In the genomic region with DNA sequence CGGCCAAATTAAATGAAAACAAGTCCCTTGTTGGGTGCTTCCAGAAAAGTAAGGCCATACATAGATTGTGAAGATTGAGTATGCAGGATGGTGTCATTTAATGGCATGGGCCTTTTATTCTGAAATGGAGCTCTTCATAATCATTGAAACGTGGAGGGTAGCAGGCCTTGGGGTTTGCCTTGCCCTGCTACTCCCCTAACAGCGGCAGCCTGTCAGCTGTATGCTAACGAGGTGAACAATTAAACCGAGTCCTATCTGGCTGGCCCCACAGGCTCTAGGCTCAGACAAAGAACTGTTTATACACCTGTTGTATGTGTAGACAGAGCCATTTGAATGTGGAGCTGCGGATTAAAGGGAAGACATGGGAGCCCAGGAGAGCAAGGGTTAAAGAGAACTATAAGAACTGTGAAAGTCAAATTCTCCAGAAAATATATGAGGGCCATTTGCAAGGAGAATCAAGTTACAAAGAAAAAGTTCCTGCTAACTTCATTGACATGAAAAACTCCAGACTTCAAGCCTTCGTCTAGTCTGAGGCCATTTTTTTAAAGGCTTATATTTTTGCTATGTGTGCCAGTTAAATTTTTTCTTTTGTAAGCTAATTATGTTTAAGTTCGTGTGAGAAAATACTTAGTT, we compare ENCODE assay signal across 11 cellular contexts.
A peak's percentile ranks its signal among the peaks of the same experiment; 100 is the strongest.
DNase-seq lines count a peak whose midpoint lies in the region; ATAC-seq and TF ChIP-seq lines count a peak whose summit lies in the region.
"Had no signal": no experiment of that assay in that cellular context is flagged by ENCODE, and none has a peak within 500 bp of the region (broad histone marks: within the 10 kb centered on the region; RNA-seq: fewer than 3 reads in every experiment).

No MANE protein-coding gene starts in this region.

- no peak overlapping the region for H3K4me3 ChIP-seq in astrocyte of the spinal cord (ENCODE audit: low read depth, low read length)

- H3K23ac ChIP-seq in H9 (ENCODE audit: insufficient read length, low read depth, low read length) = no peak overlapping the region

- H3K27me3 Mint-ChIP-seq in H9 (ENCODE audit: low read depth) = no peaks in the 10 kb centered on the region; the same call in 1 of the 2 replicates
- H3K27me3 Mint-ChIP-seq in neural crest cell (ENCODE audit: low read depth) = no peaks in the 10 kb centered on the region
- H3K27me3 Mint-ChIP-seq in CD4-positive, alpha-beta T cell = no peaks in the 10 kb centered on the region
- H3K27me3 Mint-ChIP-seq: activated CD4-positive, alpha-beta T cell treated with anti-CD3 and anti-CD28 coated beads, Interleukin-2, amount 10 ng/mL, durations not matched to agents 24 days and 14 days; stimulated activated naive CD8-positive, alpha-beta T cell treated with anti-CD3 and anti-CD28 coated beads, Interleukin-15, amount 100 ng/mL, for 72 hours had no signal

- no peak overlapping the region for H3K4ac ChIP-seq in H9 (ENCODE audit: low read depth, low read length)

- H3K23me2 ChIP-seq in H9 (ENCODE audit: insufficient read length, low read depth, low read length, poor library complexity, severe bottlenecking) = no peaks in the 10 kb centered on the region

- H3K79me2 ChIP-seq in H9 (ENCODE audit: insufficient read depth, low read length) = no peaks in the 10 kb centered on the region

- POLR2A ChIA-PET in CD4-positive, alpha-beta T cell (lab: Charles Lee) = no interaction called here

- H3K4me1 Mint-ChIP-seq in H9 (peaks cover 23 to 40% of the 10 kb centered on the region in 2 experiments), neural crest cell (peaks cover 28% of the 10 kb centered on the region)
- no peaks in the 10 kb centered on the region for H3K4me1 Mint-ChIP-seq in CD4-positive, alpha-beta T cell (ENCODE audit: low read depth)
- H3K4me1 Mint-ChIP-seq: activated CD4-positive, alpha-beta T cell treated with anti-CD3 and anti-CD28 coated beads, Interleukin-2, amount 10 ng/mL, durations not matched to agents 24 days and 14 days; stimulated activated naive CD8-positive, alpha-beta T cell treated with anti-CD3 and anti-CD28 coated beads, Interleukin-15, amount 100 ng/mL, for 72 hours had no signal

- no peak overlapping the region for H2BK20ac ChIP-seq in H9 (ENCODE audit: low read depth, low read length, poor library complexity, severe bottlenecking)

- H2AK5ac ChIP-seq in H9 (ENCODE audit: insufficient read length, low read length) = no peak overlapping the region

- H3K4me3 Mint-ChIP-seq in H9 (peak overlapping the region; percentile 8 to 49), neural crest cell (peak overlapping the region; percentile 58)
- H3K4me3 Mint-ChIP-seq in CD4-positive, alpha-beta T cell = no peak overlapping the region
- H3K4me3 Mint-ChIP-seq: activated CD4-positive, alpha-beta T cell treated with anti-CD3 and anti-CD28 coated beads, Interleukin-2, amount 10 ng/mL, durations not matched to agents 24 days and 14 days; stimulated activated naive CD8-positive, alpha-beta T cell treated with anti-CD3 and anti-CD28 coated beads, Interleukin-15, amount 100 ng/mL, for 72 hours had no signal

- no peak overlapping the region for H3K56ac ChIP-seq in H9 (ENCODE audit: insufficient read length, low read depth, low read length)

- in situ Hi-C loops in astrocyte of the spinal cord (cut with HindIII; ENCODE audit: low sequenced_read_pairs) = no loop called here

- no peak overlapping the region for H3T11ph ChIP-seq in H9 (ENCODE audit: low read length)

- no peak overlapping the region for H2BK12ac ChIP-seq in H9 (ENCODE audit: insufficient read length, low read depth, low read length)

- H4K91ac ChIP-seq in H9 (ENCODE audit: insufficient read length, low read depth, low read length) = no peak overlapping the region

- no peaks in the 10 kb centered on the region for H3K9me3 ChIP-seq in H9 (ENCODE audit: control insufficient read depth, low read depth, low read length)
- H3K9me3 ChIP-seq in CD4-positive, alpha-beta T cell (ENCODE audit: control insufficient read depth, low read length) = no peaks in the 10 kb centered on the region

- no peak overlapping the region for H2BK15ac ChIP-seq in H9 (ENCODE audit: low read depth, low read length)

- H3K27ac ChIP-seq in H9 (ENCODE audit: insufficient read length, low read depth, low read length) (no peak overlapping the region), foreskin keratinocyte (no peak overlapping the region)
- H3K27ac ChIP-seq in CD4-positive, alpha-beta T cell (ENCODE audit: low read depth, low read length) = no peak overlapping the region

- H2BK120ac ChIP-seq in H9 (ENCODE audit: low read depth, low read length, poor library complexity, severe bottlenecking) = no peak overlapping the region

- peak overlapping the region; percentile 38 for H3K4me2 ChIP-seq in H9 (ENCODE audit: insufficient read depth, insufficient read length, low read length)

- H3K9me3 Mint-ChIP-seq in H9 = no peaks in the 10 kb centered on the region; a peak in 1 of 5 replicates
- H3K9me3 Mint-ChIP-seq in neural crest cell = no peaks in the 10 kb centered on the region
- H3K9me3 Mint-ChIP-seq in CD4-positive, alpha-beta T cell = no peaks in the 10 kb centered on the region
- H3K9me3 Mint-ChIP-seq: activated CD4-positive, alpha-beta T cell treated with anti-CD3 and anti-CD28 coated beads, Interleukin-2, amount 10 ng/mL, durations not matched to agents 24 days and 14 days; stimulated activated naive CD8-positive, alpha-beta T cell treated with anti-CD3 and anti-CD28 coated beads, Interleukin-15, amount 100 ng/mL, for 72 hours had no signal

- no peak overlapping the region for H4K5ac ChIP-seq in H9 (ENCODE audit: insufficient read length, low read depth, low read length)

- TF ChIP-seq CTCF in H9 (conservative IDR thresholded peaks at IDR 0.05) = no peak
- no peak for TF ChIP-seq CTCF in astrocyte of the spinal cord (IDR thresholded peaks at IDR 0.05; ENCODE audit: low read depth, low read length)
- TF ChIP-seq CTCF in neural crest cell (conservative IDR thresholded peaks at IDR 0.05) = no peak
- no peak for TF ChIP-seq CTCF in CD4-positive, alpha-beta T cell (IDR thresholded peaks at IDR 0.05)
- no peak for TF ChIP-seq CTCF in foreskin keratinocyte (conservative IDR thresholded peaks at IDR 0.05)

- no peak overlapping the region for H3K18ac ChIP-seq in H9 (ENCODE audit: insufficient read length, low read depth, low read length)

- H2BK5ac ChIP-seq in H9 (ENCODE audit: insufficient read length, low read length) = no peak overlapping the region

- H3K36me3 Mint-ChIP-seq in H9 (ENCODE audit: insufficient read depth in 1 of 3, low read depth in 3 of 3) (peaks cover 25 to 35% (median 29%) of the 10 kb centered on the region in 3 experiments), neural crest cell (ENCODE audit: low read depth) (peaks cover 17% of the 10 kb centered on the region)
- peaks cover 53% of the 10 kb centered on the region for H3K36me3 Mint-ChIP-seq in CD4-positive, alpha-beta T cell (ENCODE audit: low read depth)

- no peaks in the 10 kb centered on the region; the same call in 1 of the 2 replicates for H3K4me1 ChIP-seq in H9 (ENCODE audit: insufficient read depth, low read length)
- H3K4me1 ChIP-seq in foreskin keratinocyte = no peaks in the 10 kb centered on the region

- no peaks in the 10 kb centered on the region for H3K27me3 ChIP-seq in H9 (ENCODE audit: insufficient read depth, low read length)
- H3K27me3 ChIP-seq in CD4-positive, alpha-beta T cell (ENCODE audit: control insufficient read depth, insufficient read depth, low read length) = no peaks in the 10 kb centered on the region
- H3K27me3 ChIP-seq in foreskin keratinocyte = no peaks in the 10 kb centered on the region

- no peaks in the 10 kb centered on the region for H3K79me1 ChIP-seq in H9 (ENCODE audit: insufficient read depth, low read depth, low read length, poor library complexity, severe bottlenecking)

- peak overlapping the region; percentile 9 to 66 (median 58); a peak in 5 of 7 replicates for H3K27ac Mint-ChIP-seq in H9
- peak overlapping the region; percentile 27 for H3K27ac Mint-ChIP-seq in neural crest cell (ENCODE audit: unreplicated experiment)
- H3K27ac Mint-ChIP-seq in CD4-positive, alpha-beta T cell = no peak overlapping the region
- H3K27ac Mint-ChIP-seq: activated CD4-positive, alpha-beta T cell treated with anti-CD3 and anti-CD28 coated beads, Interleukin-2, amount 10 ng/mL, durations not matched to agents 24 days and 14 days; stimulated activated naive CD8-positive, alpha-beta T cell treated with anti-CD3 and anti-CD28 coated beads, Interleukin-15, amount 100 ng/mL, for 72 hours had no signal

- no peak overlapping the region for H4K8ac ChIP-seq in H9 (replicated peaks; ENCODE audit: insufficient read length, low read depth, low read length)

- DNase-seq in H9 (peak; percentile 57), NCI-H2081 treated with DMSO at 0.1 percent for 48 hours (lab: John Stamatoyannopoulos, UW) (peak; percentile 95), astrocyte of the spinal cord (ENCODE audit: low read depth, low spot score) (peak; percentile 17), neural crest cell (ENCODE audit: low read depth, low spot score) (peak; percentile 23), hippocampal formation (lab: John Stamatoyannopoulos, UW) (no peak), foreskin keratinocyte (no peak)
- DNase-seq in activated CD8-positive, alpha-beta memory T cell treated with anti-CD3 and anti-CD28 coated beads for 24 hours = no peak
- DNase-seq in CD4-positive, alpha-beta T cell = no peak
- DNase-seq: activated CD4-positive, alpha-beta T cell treated with anti-CD3 and anti-CD28 coated beads, Interleukin-2, amount 10 ng/mL, durations not matched to agents 24 days and 14 days; RPMI8226; stimulated activated naive CD8-positive, alpha-beta T cell treated with anti-CD3 and anti-CD28 coated beads, Interleukin-15, amount 100 ng/mL, for 72 hours had no signal

- H4K20me1 ChIP-seq in H9 (ENCODE audit: control insufficient read depth, insufficient read depth, insufficient read length) = no peaks in the 10 kb centered on the region

- intact Hi-C loops in CD4-positive, alpha-beta T cell (cut with DNase I, micrococcal nuclease) = no loop called here

- no CpG with 5 or more reads among the region's 8 CpGs for WGBS in H9 (ENCODE audit: extremely low coverage, insufficient read length, low lambda C conversion rate)

- no peak overlapping the region for H2AFZ ChIP-seq in H9 (ENCODE audit: low read length)

- H3K14ac ChIP-seq in H9 (ENCODE audit: insufficient read depth, low read length) = no peak overlapping the region

- no peak overlapping the region for H3K9ac ChIP-seq in H9 (ENCODE audit: extremely low read depth, insufficient read length, low read length)

- CTCF ChIA-PET in CD4-positive, alpha-beta T cell (lab: Charles Lee) = interaction anchor here (1.0 kb wide), 1 partner anchor 8 kb away, joined by 3 read pairs; no protein-coding TSS in a partner anchor

- ATAC-seq in CD4-positive, alpha-beta T cell (ENCODE audit: poor library complexity) = no peak
- ATAC-seq in foreskin keratinocyte = no peak
- ATAC-seq: stimulated activated naive CD8-positive, alpha-beta T cell treated with anti-CD3 and anti-CD28 coated beads, Interleukin-15, amount 100 ng/mL, for 72 hours had no signal

Comparison
In these comparisons a context has a peak if more than half of its experiments do, and no peak if none do; other contexts are left out.
1. DNase-seq: peak in H9 (single experiment), NCI-H2081 treated with DMSO at 0.1 percent for 48 hours (single experiment), astrocyte of the spinal cord (single experiment) and neural crest cell (single experiment); none in hippocampal formation (0 of 2), activated CD8-positive, alpha-beta memory T cell treated with anti-CD3 and anti-CD28 coated beads for 24 hours (single experiment), CD4-positive, alpha-beta T cell (0 of 10) and foreskin keratinocyte (0 of 2).